8 cellular contexts compared by ENCODE assay signal in the genomic region with DNA sequence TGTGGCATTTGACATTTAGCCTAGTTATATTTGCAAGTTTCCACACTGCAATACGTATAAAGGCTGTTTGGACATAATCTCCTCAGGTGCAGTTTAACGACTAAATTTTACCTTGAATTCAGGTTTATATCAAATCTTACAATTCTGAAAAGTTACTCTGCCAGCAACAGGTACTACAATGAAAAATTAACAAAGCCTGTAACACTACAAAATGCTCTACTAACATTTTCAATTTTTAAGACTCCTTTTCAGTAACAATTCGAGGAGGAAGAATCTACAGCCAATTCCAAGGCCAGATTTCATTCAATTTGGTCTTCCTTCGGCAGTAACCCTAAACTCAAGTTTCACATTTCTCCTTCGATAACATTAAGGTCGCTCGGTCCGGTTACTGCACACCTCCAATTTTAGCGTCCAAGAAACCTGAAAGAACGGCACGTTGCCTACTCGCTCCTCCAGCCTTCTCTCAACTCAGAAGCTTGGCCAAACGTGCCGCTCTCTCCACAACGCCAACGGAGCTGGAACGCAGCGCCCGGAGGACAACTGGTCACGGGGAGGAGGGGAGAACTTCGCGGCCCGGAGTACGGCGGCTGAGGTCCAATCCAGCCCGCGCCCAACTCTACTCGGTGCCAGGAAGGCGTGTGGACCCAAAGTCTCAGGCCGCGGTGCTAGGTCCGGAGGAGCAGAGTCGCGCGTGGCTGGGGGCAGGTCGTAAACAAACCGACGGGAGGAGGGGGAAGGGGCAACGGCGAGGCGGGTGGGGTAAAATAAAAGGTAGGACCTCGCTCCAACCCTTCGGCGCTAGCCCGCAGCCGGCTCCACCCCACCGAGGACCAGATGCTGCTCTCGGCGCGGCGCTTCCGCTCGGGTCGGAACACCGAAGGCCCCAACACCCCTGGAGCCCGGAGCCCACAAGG. TPM values are rescaled to one million over a fixed set of nuclear protein-coding genes. Genes with fewer than 3 reads are reported as not detected.
DNase-seq lines count a peak whose midpoint lies in the region; ATAC-seq, FAIRE-seq and TF ChIP-seq lines count a peak whose summit lies in the region.

No MANE protein-coding gene starts in this region.

- H3K36me3 ChIP-seq in ACC112 (ENCODE audit: insufficient read depth, low read length) (no peaks in the 10 kb centered on the region), OCI-LY3 (replicated peaks; ENCODE audit: low read depth, low read length) (peaks cover 4% of the 10 kb centered on the region), upper lobe of left lung (no peaks in the 10 kb centered on the region)

- peak overlapping the region; percentile 91 for H3K27ac ChIP-seq in ACC112 (ENCODE audit: low read depth, low read length)
- H3K27ac ChIP-seq in OCI-LY3 (ENCODE audit: low read length), result peak overlapping the region; percentile 69
- peak overlapping the region; percentile 98 to 99 (median 98) for H3K27ac ChIP-seq in upper lobe of left lung

- WGBS in upper lobe of left lung, 2 donors, result 1% methylated on average over 37 to 42 of the region's 56 CpGs

- H3K9ac ChIP-seq in OCI-LY3 (ENCODE audit: low read length), result peak overlapping the region; percentile 96

- no peaks in the 10 kb centered on the region for H3K9me3 Mint-ChIP-seq in activated naive CD8-positive, alpha-beta T cell (ENCODE audit: low read depth)
- no peaks in the 10 kb centered on the region for H3K9me3 Mint-ChIP-seq in glutamatergic neuron (ENCODE audit: unreplicated experiment)

- DNase-seq in GM18507 (ENCODE audit: extremely low spot score, insufficient read length, low read depth) (peak; percentile 11), glutamatergic neuron (peak; percentile 68), omental fat pad (ENCODE audit: low spot score) (peak; percentile 38), upper lobe of left lung (peak in 1 of 2 donors; percentile 69)

- H3K4me2 ChIP-seq in OCI-LY3 (ENCODE audit: low read length), result peak overlapping the region; percentile 90

- peaks cover 39% of the 10 kb centered on the region for H4K20me1 ChIP-seq in OCI-LY3 (ENCODE audit: insufficient read depth, low read length)

- H3K9me3 ChIP-seq in OCI-LY3 (ENCODE audit: insufficient read depth, low read length) (no peaks in the 10 kb centered on the region), upper lobe of left lung (no peaks in the 10 kb centered on the region)

- no peak for TF ChIP-seq EP300 in upper lobe of left lung (IDR thresholded peaks at IDR 0.05)

- no peak for TF ChIP-seq POLR2A in upper lobe of left lung (IDR thresholded peaks at IDR 0.05)

- peak overlapping the region; percentile 26 for H2AFZ ChIP-seq in ACC112 (ENCODE audit: low read length, unreplicated experiment)
- H2AFZ ChIP-seq in OCI-LY3 (ENCODE audit: low read depth, low read length), result peak overlapping the region; percentile 82; the same call in 1 of the 2 replicates

- ATAC-seq in HG02981 (IDR thresholded peaks at IDR 0.05; ENCODE audit: unreplicated experiment) (peak; percentile 14), omental fat pad (ENCODE audit: low FRiP score) (peak; percentile 63), upper lobe of left lung (ENCODE audit: low FRiP score in 2 of 2) (peak; percentile 83 to 87)

- H3K4me3 ChIP-seq in ACC112 (ENCODE audit: low read depth, low read length), result peak overlapping the region; percentile 82
- H3K4me3 ChIP-seq in OCI-LY3 (ENCODE audit: low read length), result peak overlapping the region; percentile 97
- peak overlapping the region; percentile 79 to 93 (median 88) for H3K4me3 ChIP-seq in upper lobe of left lung

- no peaks in the 10 kb centered on the region for H3K27me3 Mint-ChIP-seq in activated naive CD8-positive, alpha-beta T cell
- peaks cover 2% of the 10 kb centered on the region for H3K27me3 Mint-ChIP-seq in glutamatergic neuron (ENCODE audit: unreplicated experiment)

- no peaks in the 10 kb centered on the region for H3K27me3 ChIP-seq in ACC112 (ENCODE audit: insufficient read depth, low read length)
- no peaks in the 10 kb centered on the region for H3K27me3 ChIP-seq in OCI-LY3 (ENCODE audit: low read depth, low read length)
- H3K27me3 ChIP-seq in upper lobe of left lung, result no peaks in the 10 kb centered on the region

- TF ChIP-seq CTCF in OCI-LY3 (IDR thresholded peaks at IDR 0.05; ENCODE audit: low read depth, low read length) (no peak), glutamatergic neuron (IDR thresholded peaks at IDR 0.05; ENCODE audit: partially characterized antibody, unreplicated experiment) (no peak), omental fat pad (IDR thresholded peaks at IDR 0.05) (no peak), upper lobe of left lung (IDR thresholded peaks at IDR 0.05) (no peak)

- H3K27ac Mint-ChIP-seq in activated naive CD8-positive, alpha-beta T cell, result peak overlapping the region; percentile 88
- H3K27ac Mint-ChIP-seq in glutamatergic neuron (ENCODE audit: unreplicated experiment), result peak overlapping the region; percentile 90

- peak overlapping the region; percentile 93 for H3K4me3 Mint-ChIP-seq in activated naive CD8-positive, alpha-beta T cell
- peak overlapping the region; percentile 96 for H3K4me3 Mint-ChIP-seq in glutamatergic neuron (ENCODE audit: unreplicated experiment)

- peak; percentile 35 for FAIRE-seq in GM18507 (lab: Jason Lieb, UNC)

- peaks cover 6% of the 10 kb centered on the region for H3K36me3 Mint-ChIP-seq in activated naive CD8-positive, alpha-beta T cell
- H3K36me3 Mint-ChIP-seq in glutamatergic neuron (ENCODE audit: unreplicated experiment), result no peaks in the 10 kb centered on the region

- H3K79me2 ChIP-seq in ACC112 (ENCODE audit: control insufficient read depth, insufficient read depth, low read length, unreplicated experiment), result peaks cover 54% of the 10 kb centered on the region
- H3K79me2 ChIP-seq in OCI-LY3 (ENCODE audit: low read length), result peaks cover 53% of the 10 kb centered on the region

- H3K4me1 Mint-ChIP-seq in activated naive CD8-positive, alpha-beta T cell (ENCODE audit: low read depth), result peaks cover 41% of the 10 kb centered on the region
- H3K4me1 Mint-ChIP-seq in glutamatergic neuron (ENCODE audit: low read depth, unreplicated experiment), result peaks cover 10% of the 10 kb centered on the region

- H3K4me1 ChIP-seq in ACC112 (ENCODE audit: control insufficient read depth, insufficient read depth, low read length, unreplicated experiment), result peaks cover 14% of the 10 kb centered on the region
- H3K4me1 ChIP-seq in OCI-LY3 (ENCODE audit: low read length), result peaks cover 14% of the 10 kb centered on the region
- peaks cover 17 to 49% (median 25%) of the 10 kb centered on the region in 4 donors for H3K4me1 ChIP-seq in upper lobe of left lung

RNA-seq across cellular contexts. Expression of a gene that starts 0.7 kb away (rescaled TPM):
- total RNA-seq in glutamatergic neuron (ENCODE audit: unreplicated experiment), result 23.2 TPM
- total RNA-seq in omental fat pad, result 10 to 100 TPM; 50.2 to 64.1 (median 52.1) TPM
- 10 to 100 TPM; 34.4 to 58.7 (median 42.3) TPM for total RNA-seq in upper lobe of left lung

Comparison
In these comparisons a context has a peak if more than half of its experiments do, and no peak if none do; other contexts are left out.
1. ATAC-seq: peak in every context shown above with its lines; median percentile 85 in upper lobe of left lung; 63 in omental fat pad; 14 in HG02981.